In genomic region chr5:68116868-68117411, GRCh38 we compare ENCODE assay signal across 26 cellular contexts.
DNase-seq lines count a peak whose midpoint lies in the region; ATAC-seq, FAIRE-seq and TF ChIP-seq lines count a peak whose summit lies in the region.
"Had no signal": no experiment of that assay in that cellular context is flagged by ENCODE, and none has a peak within 500 bp of the region (broad histone marks: within the 10 kb centered on the region; RNA-seq: fewer than 3 reads in every experiment).

No MANE protein-coding gene starts in this region.

- no peak for DNase-seq in A549 (ENCODE audit: low read depth in 1 of 2, low spot score in 1 of 2)
- no peak for DNase-seq in IMR-90
- DNase-seq in K562 (ENCODE audit: extremely low read depth in 1 of 4, low spot score in 3 of 4), result no peak
- DNase-seq in right lobe of liver, result no peak
- no peak for DNase-seq in Caco-2
- DNase-seq in NCI-H187 treated with DMSO at 0.1 percent for 48 hours (lab: John Stamatoyannopoulos, UW), result no peak
- DNase-seq in NCI-H128 (lab: John Stamatoyannopoulos, UW; ENCODE audit: unreplicated experiment), result no peak
- DNase-seq: CD4-positive, alpha-beta memory T cell; GDM1; GOT3; HCEC 1CT; Kasumi-1; MG63; NCI-H1048; NCI-H1436; NCI-H2029; NCI-H2171; NCI-H345; NCI-H524; PC-9; RPMI8226; SHP77 treated with DMSO at 0.1 percent for 48 hours; SW 1271 had no signal

- no peaks in the 10 kb centered on the region for H3K27me3 ChIP-seq in IMR-90 (ENCODE audit: control insufficient read depth, insufficient read depth, low read length)
- H3K27me3 ChIP-seq in K562 (ENCODE audit: control insufficient read depth in 2 of 2, insufficient read depth in 2 of 2, low read length in 2 of 2), result peaks cover 0 to 4% of the 10 kb centered on the region in 2 experiments; a peak in 1 of 5 replicates
- no peaks in the 10 kb centered on the region for H3K27me3 ChIP-seq in right lobe of liver
- H3K27me3 ChIP-seq in Caco-2 (replicated peaks; ENCODE audit: control insufficient read depth, insufficient read depth, low read length), result no peaks in the 10 kb centered on the region
- H3K27me3 ChIP-seq: BLaER1, MG63 had no signal

- H3K9me3 Mint-ChIP-seq in Caco-2 (ENCODE audit: unreplicated experiment), result no peaks in the 10 kb centered on the region

- no peak overlapping the region for H2BK20ac ChIP-seq in IMR-90 (ENCODE audit: low read depth, low read length)

- H3K9ac ChIP-seq in IMR-90 (ENCODE audit: low read depth, low read length) (no peak overlapping the region), K562 (ENCODE audit: insufficient read depth in 1 of 2, low read depth in 2 of 2, low read length in 2 of 2) (no peak overlapping the region)
- H3K9ac ChIP-seq: BLaER1 had no signal

- no peak overlapping the region for H3K4ac ChIP-seq in IMR-90 (ENCODE audit: low read depth, low read length)

- no peaks in the 10 kb centered on the region for H3K79me1 ChIP-seq in IMR-90 (ENCODE audit: low read depth in 1 of 2, low read length in 2 of 2)

- 5% methylated on average over 2 of the region's 2 CpGs for whole genome bisulfite sequencing in A549 (ENCODE audit: missing lambda C conversion rate)
- WGBS in IMR-90 (ENCODE audit: extremely low coverage in 2 of 2, insufficient read length in 1 of 2), 2 experiments, result no CpG with 5 or more reads among the region's 2 CpGs
- 0% methylated on average over 2 of the region's 2 CpGs for WGBS in K562 (ENCODE audit: insufficient coverage, low coverage, missing lambda C conversion rate)
- WGBS in right lobe of liver (ENCODE audit: insufficient coverage, low coverage, low lambda C conversion rate, missing lambda C conversion rate), result 33% methylated on average over 2 of the region's 2 CpGs

- no peak overlapping the region for H3K18ac ChIP-seq in IMR-90 (ENCODE audit: low read depth, low read length)

- no peak overlapping the region for H2BK120ac ChIP-seq in IMR-90 (ENCODE audit: low read depth, low read length)

- no peaks in the 10 kb centered on the region for H3K27me3 Mint-ChIP-seq in Caco-2 (ENCODE audit: insufficient read depth, unreplicated experiment)

- no peak overlapping the region for H2AK5ac ChIP-seq in IMR-90 (ENCODE audit: low read depth, low read length)

- no peak overlapping the region for H3K23ac ChIP-seq in IMR-90 (ENCODE audit: low read depth, low read length)

- H3K9me1 ChIP-seq in IMR-90 (ENCODE audit: insufficient read depth, low read length) (peaks cover 5% of the 10 kb centered on the region; the same call in 1 of the 2 replicates), K562 (ENCODE audit: control insufficient read depth, insufficient read depth, low read length) (no peaks in the 10 kb centered on the region)

- H4K91ac ChIP-seq in IMR-90 (ENCODE audit: insufficient read depth, low read depth, low read length), result no peak overlapping the region

- H4K20me1 ChIP-seq in IMR-90 (ENCODE audit: insufficient read depth, low read length), result no peaks in the 10 kb centered on the region
- no peaks in the 10 kb centered on the region for H4K20me1 ChIP-seq in K562 (replicated peaks; ENCODE audit: control insufficient read depth, insufficient read depth, low read length)
- H4K20me1 ChIP-seq: BLaER1 had no signal

- H3K36me3 ChIP-seq in IMR-90 (ENCODE audit: control insufficient read depth, insufficient read depth, low read length) (no peaks in the 10 kb centered on the region), K562 (ENCODE audit: control insufficient read depth, insufficient read depth, low read length) (no peaks in the 10 kb centered on the region), right lobe of liver (no peaks in the 10 kb centered on the region), Caco-2 (ENCODE audit: control insufficient read depth, insufficient read depth, low read length) (no peaks in the 10 kb centered on the region)
- H3K36me3 ChIP-seq: BLaER1, MG63 had no signal

- no peak overlapping the region for H4K5ac ChIP-seq in IMR-90 (ENCODE audit: low read depth, low read length)

- H3K56ac ChIP-seq in IMR-90 (ENCODE audit: extremely low read depth, insufficient read depth, low read length), result no peak overlapping the region

- no peak overlapping the region for H2BK5ac ChIP-seq in IMR-90 (ENCODE audit: low read depth, low read length, poor library complexity, severe bottlenecking)

- TF ChIP-seq POLR2A in A549 (IDR thresholded peaks at IDR 0.05; ENCODE audit: low read length) (no peak), IMR-90 (IDR thresholded peaks at IDR 0.05; ENCODE audit: low read depth, low read length) (no peak), K562 (conservative IDR thresholded peaks at IDR 0.05) (no peak), right lobe of liver (IDR thresholded peaks at IDR 0.05) (no peak)

- no peak overlapping the region for H2AK9ac ChIP-seq in IMR-90 (replicated peaks; ENCODE audit: low read depth, low read length, poor library complexity)

- H3K4me1 Mint-ChIP-seq in Caco-2 (ENCODE audit: low read depth, unreplicated experiment), result peaks cover 6% of the 10 kb centered on the region

- no peak for ATAC-seq in A549
- ATAC-seq in IMR-90 (ENCODE audit: low read depth), result no peak
- no peak for ATAC-seq in K562
- peak; percentile 70 to 86 (median 78) for ATAC-seq in right lobe of liver

- H3K4me2 ChIP-seq in A549, result no peak overlapping the region
- no peak overlapping the region for H3K4me2 ChIP-seq in IMR-90 (ENCODE audit: low read depth, low read length)
- no peak overlapping the region for H3K4me2 ChIP-seq in K562 (ENCODE audit: insufficient read depth, low read length)
- H3K4me2 ChIP-seq: BLaER1, PC-9 had no signal

- FAIRE-seq in A549 (lab: Jason Lieb, UNC) (no peak), K562 (lab: Jason Lieb, UNC) (no peak)
- FAIRE-seq: GM19239 had no signal

- H2BK15ac ChIP-seq in IMR-90 (ENCODE audit: low read depth, low read length), result no peak overlapping the region

- in situ Hi-C loops in IMR-90 (cut with MboI; ENCODE audit: low sequenced_read_pairs) (no loop called here), K562 (cut with MboI) (no loop called here)

- CTCF ChIA-PET in A549 (lab: Yijun Ruan, JAX), result no interaction called here
- CTCF ChIA-PET in IMR-90 (lab: Yijun Ruan, JAX), result interaction anchor here (0.7 kb wide), 1 partner anchor 170 kb away, joined by 3 read pairs; no protein-coding TSS in a partner anchor
- CTCF ChIA-PET in K562 (lab: Yijun Ruan, JAX; ENCODE audit: low intra/inter-chr PET ratio), result no interaction called here
- CTCF ChIA-PET in Caco-2 (lab: Charles Lee), result no interaction called here

- POLR2A ChIA-PET in A549 (lab: Yijun Ruan, JAX) (no interaction called here), IMR-90 (lab: Charles Lee; ENCODE audit: unreplicated experiment) (no interaction called here), K562 (lab: Yijun Ruan, JAX) (interaction anchor here (1.2 kb wide), 2 partner anchors 17 to 20 kb away, joined by 3 read pairs; no protein-coding TSS in a partner anchor), Caco-2 (lab: Charles Lee) (no interaction called here)

- intact Hi-C loops in IMR-90 (cut with micrococcal nuclease), result no loop called here
- intact Hi-C loops in K562 (cut with micrococcal nuclease), result no loop called here
- intact Hi-C loops in right lobe of liver (cut with DNase I), result no loop called here
- intact Hi-C loops in Caco-2 (cut with micrococcal nuclease; ENCODE audit: unreplicated experiment), result no loop called here

- H3K36me3 Mint-ChIP-seq in Caco-2 (ENCODE audit: insufficient read depth, unreplicated experiment), result no peaks in the 10 kb centered on the region
- H3K36me3 Mint-ChIP-seq: CD4-positive, alpha-beta memory T cell had no signal

- TF ChIP-seq CTCF in A549 (IDR thresholded peaks at IDR 0.05), result no peak
- TF ChIP-seq CTCF in IMR-90 (conservative IDR thresholded peaks at IDR 0.05; ENCODE audit: low read depth, low read length), result no peak
- TF ChIP-seq CTCF in K562 (IDR thresholded peaks at IDR 0.05 in 2 of 3, conservative IDR thresholded peaks at IDR 0.05 in 1 of 3; ENCODE audit: insufficient read depth in 2 of 3, low read depth in 1 of 3, low read length in 3 of 3), result no peak
- no peak for TF ChIP-seq CTCF in right lobe of liver (IDR thresholded peaks at IDR 0.05)
- no peak for TF ChIP-seq CTCF in Caco-2 (IDR thresholded peaks at IDR 0.05; ENCODE audit: insufficient read depth in 1 of 2, low read depth in 1 of 2, low read length in 1 of 2, severe bottlenecking in 1 of 2, unreplicated experiment in 1 of 2)

- no peaks in the 10 kb centered on the region for H3K4me1 ChIP-seq in A549
- 0 out of 2 replicates have a peak, but pooled peaks cover 2% of the 10 kb centered on the region for H3K4me1 ChIP-seq in IMR-90 (ENCODE audit: control insufficient read depth, insufficient read depth, low read length)
- H3K4me1 ChIP-seq in K562 (replicated peaks in 1 of 2; ENCODE audit: control insufficient read depth in 2 of 2, insufficient read depth in 2 of 2, low read length in 2 of 2), result no peaks in the 10 kb centered on the region
- H3K4me1 ChIP-seq in right lobe of liver, result peaks cover 0 to 26% (median 0%) of the 10 kb centered on the region in 4 donors
- 0 out of 2 replicates have a peak, but pooled peaks cover 4% of the 10 kb centered on the region for H3K4me1 ChIP-seq in Caco-2

- TF ChIP-seq EP300 in A549 (IDR thresholded peaks at IDR 0.05) (no peak), K562 (IDR thresholded peaks at IDR 0.05; ENCODE audit: low read length) (no peak)

- H3K4me3 Mint-ChIP-seq in Caco-2 (ENCODE audit: unreplicated experiment), result no peak overlapping the region
- H3K4me3 Mint-ChIP-seq: CD4-positive, alpha-beta memory T cell had no signal

- H2AFZ ChIP-seq in IMR-90 (replicated peaks; ENCODE audit: low read length, poor library complexity) (no peak overlapping the region), K562 (ENCODE audit: low read depth, low read length) (no peak overlapping the region)
- H2AFZ ChIP-seq: PC-9 had no signal

- H3K27ac ChIP-seq in A549, result no peak overlapping the region
- H3K27ac ChIP-seq in IMR-90 (ENCODE audit: insufficient read depth, low read length), result no peak overlapping the region
- H3K27ac ChIP-seq in K562 (ENCODE audit: extremely low read depth, low read depth, low read length), result no peak overlapping the region
- no peak overlapping the region for H3K27ac ChIP-seq in right lobe of liver
- H3K27ac ChIP-seq: BLaER1, PC-9, SK-N-MC had no signal

- H3K79me2 ChIP-seq in K562 (ENCODE audit: control insufficient read depth, insufficient read depth, low read length), result no peaks in the 10 kb centered on the region

- no peak overlapping the region for H3K14ac ChIP-seq in IMR-90 (replicated peaks; ENCODE audit: low read depth, low read length)

- no peak for TF ChIP-seq RAD21 in A549 (conservative IDR thresholded peaks at IDR 0.05 in 1 of 2, IDR thresholded peaks at IDR 0.05 in 1 of 2)
- no peak for TF ChIP-seq RAD21 in IMR-90 (IDR thresholded peaks at IDR 0.05; ENCODE audit: low read length)
- TF ChIP-seq RAD21 in K562 (CRISPR knock-in tag; conservative IDR thresholded peaks at IDR 0.05 in 1 of 2, IDR thresholded peaks at IDR 0.05 in 1 of 2), result no peak

- no peak overlapping the region for H3K27ac Mint-ChIP-seq in Caco-2 (ENCODE audit: unreplicated experiment)
- H3K27ac Mint-ChIP-seq: CD4-positive, alpha-beta memory T cell had no signal

- no peak overlapping the region for H4K8ac ChIP-seq in IMR-90 (ENCODE audit: low read depth in 2 of 2, low read length in 2 of 2)

- no peaks in the 10 kb centered on the region for H3K9me3 ChIP-seq in A549
- H3K9me3 ChIP-seq in IMR-90 (ENCODE audit: control insufficient read depth, insufficient read depth, low read length), result no peaks in the 10 kb centered on the region
- no peaks in the 10 kb centered on the region for H3K9me3 ChIP-seq in K562 (replicated peaks; ENCODE audit: control insufficient read depth, insufficient read depth, low read depth, low read length)
- no peaks in the 10 kb centered on the region for H3K9me3 ChIP-seq in right lobe of liver
- H3K9me3 ChIP-seq in Caco-2, result no peaks in the 10 kb centered on the region
- H3K9me3 ChIP-seq: BLaER1 had no signal

- H3K4me3 ChIP-seq in A549 (no peak overlapping the region), IMR-90 (ENCODE audit: insufficient read depth, low read depth, low read length) (no peak overlapping the region), K562 (no peak overlapping the region), right lobe of liver (no peak overlapping the region), Caco-2 (ENCODE audit: low read depth, low read length) (no peak overlapping the region)
- H3K4me3 ChIP-seq: BLaER1, MG63, PC-9, SK-N-MC had no signal

- dilution Hi-C loops in IMR-90 (cut with HindIII; ENCODE audit: low sequenced_read_pairs, unreplicated experiment), result no loop called here

- BruUV-seq in IMR-90 (replicated peaks; lab: Mats Ljungman, UMichigan) (no TSS peak), K562 (replicated peaks; lab: Mats Ljungman, UMichigan) (no TSS peak), Caco-2 (replicated peaks; lab: Mats Ljungman, UMichigan) (no TSS peak)

Comparison
In these comparisons a context has a peak if more than half of its experiments do, and no peak if none do; other contexts are left out.
1. ATAC-seq: peak in right lobe of liver (4 of 4); none in A549 (0 of 2), IMR-90 (single experiment) and K562 (single experiment).
2. Of the 35 proteins assayed by ChIP-seq in both K562 and A549: peak only in K562: none; only in A549: MAFK; in both: none; in neither: 34.